In genomic region chr3:62558549-62559112, GRCh38 we compare ENCODE assay signal across 8 cellular contexts.
DNase-seq lines count a peak whose midpoint lies in the region; ATAC-seq, FAIRE-seq and TF ChIP-seq lines count a peak whose summit lies in the region.

No MANE protein-coding gene starts in this region.

- peaks cover 0 to 7% (median under 1%) of the 10 kb centered on the region in 6 donors for H3K9me3 Mint-ChIP-seq in immature natural killer cell

- H3K27ac ChIP-seq in PC-3 (ENCODE audit: low read length) = no peak overlapping the region
- H3K27ac ChIP-seq in vagina = no peak overlapping the region

- peaks cover 0 to 2% (median 0%) of the 10 kb centered on the region in 3 donors for H3K27me3 Mint-ChIP-seq in immature natural killer cell (ENCODE audit: low read depth in 3 of 3)

- FAIRE-seq in GM12891 (lab: Jason Lieb, UNC) = no peak
- FAIRE-seq in frontal cortex (lab: Jason Lieb, UNC) = no peak

- no peaks in the 10 kb centered on the region for H3K9me3 ChIP-seq in PC-3 (ENCODE audit: low read length)
- no peaks in the 10 kb centered on the region for H3K9me3 ChIP-seq in vagina

- TF ChIP-seq CTCF in PC-3 (conservative IDR thresholded peaks at IDR 0.05; ENCODE audit: low read depth, low read length) (peak; percentile 60), fibroblast of the aortic adventitia (IDR thresholded peaks at IDR 0.05; ENCODE audit: insufficient read depth, low read length) (peak; percentile 65), vagina (IDR thresholded peaks at IDR 0.05) (no peak)

- no TSS peak for BruUV-seq in PC-3 (replicated peaks; lab: Mats Ljungman, UMichigan)

- no peaks in the 10 kb centered on the region for H3K36me3 ChIP-seq in PC-3 (ENCODE audit: low read depth, low read length)
- no peaks in the 10 kb centered on the region for H3K36me3 ChIP-seq in vagina

- H3K4me2 ChIP-seq in PC-3 (ENCODE audit: low read length) = no peak overlapping the region

- H3K4me1 ChIP-seq in PC-3 (ENCODE audit: insufficient read depth, low read length) (no peaks in the 10 kb centered on the region), vagina (no peaks in the 10 kb centered on the region)

- no peak overlapping the region for H3K4me3 ChIP-seq in PC-3 (ENCODE audit: low read length)
- H3K4me3 ChIP-seq in fibroblast of the aortic adventitia (ENCODE audit: low read depth, low read length) = no peak overlapping the region
- H3K4me3 ChIP-seq in vagina = no peak overlapping the region

- in situ Hi-C loops in ACHN (cut with HindIII; ENCODE audit: low pct_ligation_motif_present, low pct_unique_long_range_greater_than_20kb, low sequenced_read_pairs) = no loop called here

- no peaks in the 10 kb centered on the region for H4K20me1 ChIP-seq in PC-3 (ENCODE audit: low read length)

- no peak overlapping the region for H2AFZ ChIP-seq in PC-3 (ENCODE audit: low read length)

- no peak for TF ChIP-seq POLR2A in GM12891 (IDR thresholded peaks at IDR 0.05; ENCODE audit: low read depth, low read length)
- TF ChIP-seq POLR2A in vagina (IDR thresholded peaks at IDR 0.05) = no peak

- no peaks in the 10 kb centered on the region for H3K36me3 Mint-ChIP-seq in immature natural killer cell

- H3K79me2 ChIP-seq in PC-3 (ENCODE audit: low read length) = no peaks in the 10 kb centered on the region

- no peak overlapping the region for H3K9ac ChIP-seq in PC-3 (ENCODE audit: low read length)

- H3K9me2 ChIP-seq in PC-3 (replicated peaks; ENCODE audit: low read length) = no peaks in the 10 kb centered on the region

- no peak overlapping the region for H3K27ac Mint-ChIP-seq in immature natural killer cell

- POLR2A ChIA-PET in PC-3 (lab: Charles Lee; ENCODE audit: unreplicated experiment) = no interaction called here

- no peaks in the 10 kb centered on the region for H3F3A ChIP-seq in PC-3 (ENCODE audit: low read length, unreplicated experiment)

- CTCF ChIA-PET in PC-3 (lab: Charles Lee) = no interaction called here

- no peak overlapping the region for H3K4me3 Mint-ChIP-seq in immature natural killer cell

- peak; percentile 53; the same call in 1 of the 2 replicates for ATAC-seq in PC-3

- DNase-seq in ACHN (peak; percentile 31), GM12891 (ENCODE audit: insufficient read length, low spot score) (peak; percentile 13), PC-3 (peak; percentile 24), fibroblast of the aortic adventitia (ENCODE audit: low read depth) (peak; percentile 25), vagina (ENCODE audit: extremely low spot score in 2 of 2) (no peak), frontal cortex (ENCODE audit: low spot score in 2 of 2) (no peak), immature natural killer cell (no peak), NK-92 (lab: John Stamatoyannopoulos, UW; ENCODE audit: unreplicated experiment) (no peak)

- no peaks in the 10 kb centered on the region for H3K4me1 Mint-ChIP-seq in immature natural killer cell

- intact Hi-C loops in PC-3 (cut with micrococcal nuclease) = loop anchor here (1.0 kb wide), 1 partner anchor 226 kb away; no protein-coding TSS in a partner anchor
- intact Hi-C loops in vagina (cut with DNase I) = no loop called here

- H3K27me3 ChIP-seq in PC-3 (ENCODE audit: low read length) (no peaks in the 10 kb centered on the region), vagina (no peaks in the 10 kb centered on the region)

TF ChIP-seq in GM12891, 5 proteins besides CTCF, POLR2A, EP300 and RAD21:
- TF ChIP-seq POU2F2 (IDR thresholded peaks at IDR 0.05; ENCODE audit: low read depth, low read length) (no peak), POLR2AphosphoS5 (IDR thresholded peaks at IDR 0.05; ENCODE audit: low read depth, low read length) (no peak), SPI1 (IDR thresholded peaks at IDR 0.05; ENCODE audit: low read depth, low read length) (no peak), PAX5 (IDR thresholded peaks at IDR 0.05; ENCODE audit: insufficient read depth, low read length, severe bottlenecking) (no peak), TAF1 (IDR thresholded peaks at IDR 0.05; ENCODE audit: low read depth, low read length) (no peak)

Comparison
In these comparisons a context has a peak if more than half of its experiments do, and no peak if none do; other contexts are left out.
1. DNase-seq: peak in ACHN (single experiment), GM12891 (single experiment), PC-3 (single experiment) and fibroblast of the aortic adventitia (single experiment); none in vagina (0 of 2), frontal cortex (0 of 2), immature natural killer cell (0 of 3) and NK-92 (single experiment).
2. CTCF ChIP-seq: peak in PC-3 (single experiment) and fibroblast of the aortic adventitia (single experiment); none in vagina (0 of 3).